In genomic region chr22:44735518-44736428, GRCh38 we compare ENCODE assay signal across 8 cellular contexts. TPM values are rescaled to one million over a fixed set of nuclear protein-coding genes. Genes with fewer than 3 reads are reported as not detected.
DNase-seq lines count a peak whose midpoint lies in the region; ATAC-seq and TF ChIP-seq lines count a peak whose summit lies in the region.

No MANE protein-coding gene starts in this region.

- peak; percentile 70 for DNase-seq in GM12865 (ENCODE audit: low read depth)
- peak; percentile 40 for DNase-seq in NCI-H1105 (lab: John Stamatoyannopoulos, UW)
- DNase-seq in activated CD4-positive, alpha-beta T cell treated with anti-CD3 and anti-CD28 coated beads for 36 hours: peak; percentile 90
- peak in 43 of 61 donors; percentile 2 to 60 (median 27) for DNase-seq in caudate nucleus (lab: John Stamatoyannopoulos, UW)
- DNase-seq in left kidney (ENCODE audit: low read depth, low spot score): peak; percentile 82
- peak; percentile 72 to 90 for DNase-seq in stimulated activated CD4-positive, alpha-beta T cell treated with anti-CD3 and anti-CD28 coated beads, Interleukin-4, amount 100 ng/mL, for 48 hours (ENCODE audit: low read depth in 2 of 2)

- no peaks in the 10 kb centered on the region for H3K27me3 Mint-ChIP-seq in activated CD4-positive, alpha-beta T cell treated with anti-CD3 and anti-CD28 coated beads for 36 hours

- no peak overlapping the region for H3K27ac ChIP-seq in caudate nucleus (ENCODE audit: low read depth, low read length)

- H3K9me3 Mint-ChIP-seq in activated CD4-positive, alpha-beta T cell treated with anti-CD3 and anti-CD28 coated beads for 36 hours (ENCODE audit: low read depth): no peaks in the 10 kb centered on the region

- H3K4me3 Mint-ChIP-seq in activated CD4-positive, alpha-beta T cell treated with anti-CD3 and anti-CD28 coated beads for 36 hours: no peak overlapping the region

- H3K27ac Mint-ChIP-seq in activated CD4-positive, alpha-beta T cell treated with anti-CD3 and anti-CD28 coated beads for 36 hours: no peak overlapping the region

- POLR2A ChIA-PET in activated CD4-positive, alpha-beta T cell treated with anti-CD3 and anti-CD28 coated beads for 36 hours (lab: Charles Lee): no interaction called here

- TF ChIP-seq CTCF in GM12865 (IDR thresholded peaks at IDR 0.05; ENCODE audit: insufficient read depth, low read depth, low read length, missing control alignments): peak; percentile 95

- peaks cover 2% of the 10 kb centered on the region for H3K36me3 Mint-ChIP-seq in activated CD4-positive, alpha-beta T cell treated with anti-CD3 and anti-CD28 coated beads for 36 hours (ENCODE audit: low read depth)

- CTCF ChIA-PET in activated CD4-positive, alpha-beta T cell treated with anti-CD3 and anti-CD28 coated beads for 36 hours (lab: Charles Lee): interaction anchor here (0.6 to 1.9 kb wide), 12 partner anchors 14 to 394 kb away, joined by 3 to 13 read pairs (median 4); no protein-coding TSS in a partner anchor

- no peaks in the 10 kb centered on the region for H3K4me1 Mint-ChIP-seq in activated CD4-positive, alpha-beta T cell treated with anti-CD3 and anti-CD28 coated beads for 36 hours

- ATAC-seq in activated CD4-positive, alpha-beta T cell treated with anti-CD3 and anti-CD28 coated beads for 36 hours: peak; percentile 81
- ATAC-seq in HG02938 (IDR thresholded peaks at IDR 0.05; ENCODE audit: unreplicated experiment): no peak
- no peak for ATAC-seq in HG03045 (IDR thresholded peaks at IDR 0.05; ENCODE audit: unreplicated experiment)

- H3K4me3 ChIP-seq in GM12865 (ENCODE audit: low read depth, low read length): no peak overlapping the region

- intact Hi-C loops in activated CD4-positive, alpha-beta T cell treated with anti-CD3 and anti-CD28 coated beads for 36 hours (cut with DNase I, micrococcal nuclease): loop anchor here (1.0 kb wide), 2 partner anchors 38 to 50 kb away; no protein-coding TSS in a partner anchor

RNA-seq across cellular contexts. Expression of gene ARHGAP8, which starts 16.6 kb away (rescaled TPM):
- total RNA-seq in activated CD4-positive, alpha-beta T cell treated with anti-CD3 and anti-CD28 coated beads for 36 hours: 1 to 10 TPM; 3.3 to 3.4 TPM

RNA-seq across cellular contexts. Expression of gene PRR5, which starts 33.8 kb away (rescaled TPM):
- total RNA-seq in activated CD4-positive, alpha-beta T cell treated with anti-CD3 and anti-CD28 coated beads for 36 hours: 10 to 100 TPM; 13.6 TPM

Comparison
In these comparisons a context has a peak if more than half of its experiments do, and no peak if none do; other contexts are left out.
1. DNase-seq: peak in every context shown above with its lines; median percentile 90 in activated CD4-positive, alpha-beta T cell treated with anti-CD3 and anti-CD28 coated beads for 36 hours; 82 in left kidney; 81 in stimulated activated CD4-positive, alpha-beta T cell treated with anti-CD3 and anti-CD28 coated beads, Interleukin-4, amount 100 ng/mL, for 48 hours; 70 in GM12865; 40 in NCI-H1105; 27 in caudate nucleus.